Comparison of ENCODE assay signal across 37 cellular contexts in genomic region chr3:97994328-97994945, GRCh38. TPM values are rescaled to one million over a fixed set of nuclear protein-coding genes. Genes with fewer than 3 reads are reported as not detected.
"Had no signal": no experiment of that assay in that cellular context is flagged by ENCODE, and none has a peak within 500 bp of the region (broad histone marks: within the 10 kb centered on the region; RNA-seq: fewer than 3 reads in every experiment).

No MANE protein-coding gene starts in this region.

- H3K27ac Mint-ChIP-seq: activated CD4-positive, alpha-beta T cell treated with anti-CD3 and anti-CD28 coated beads for 36 hours; activated CD4-positive, alpha-beta T cell treated with anti-CD3 and anti-CD28 coated beads, Interleukin-2, amount 10 ng/mL, durations not matched to agents 7 days and 5 days; activated CD8-positive, alpha-beta T cell treated with anti-CD3 and anti-CD28 coated beads, Interleukin-2, amount 10 ng/mL, durations not matched to agents 7 days and 5 days; activated naive CD4-positive, alpha-beta T cell treated with anti-CD3 and anti-CD28 coated beads, Interleukin-2, amount 50 U/mL, for 24 hours; activated naive CD8-positive, alpha-beta T cell treated with anti-CD3 and anti-CD28 coated beads, Interleukin-2, amount 10 ng/mL, durations not matched to agents 7 days and 5 days; activated T-cell treated with anti-CD3 and anti-CD28 coated beads, Interleukin-2, amount 50 U/mL, for 24 hours; activated T-helper 2 cell treated with anti-CD3 and anti-CD28 coated beads, Interferon-gamma antibody, Interleukin-2, Interleukin-4, amounts not matched to agents 10 μg/mL and 5 μg/mL and 100 μg/mL, durations not matched to agents 14 hours and 24 hours and 36 hours; T-helper 2 cell treated with Interferon-gamma antibody and Interleukin-4, amounts not matched to agents 5 μg/mL and 100 μg/mL, for 36 hours had no signal

- H2AFZ ChIP-seq: PC-9 had no signal

- H3K4me3 ChIP-seq: ascending aorta, cardiac muscle cell, PC-9 had no signal

- FAIRE-seq: RCC 7860, TTC549 had no signal

- H3K36me3 Mint-ChIP-seq: activated naive CD4-positive, alpha-beta T cell treated with anti-CD3 and anti-CD28 coated beads, Interleukin-2, amount 50 U/mL, for 24 hours; activated naive CD8-positive, alpha-beta T cell treated with anti-CD3 and anti-CD28 coated beads, Interleukin-2, amount 10 ng/mL, durations not matched to agents 7 days and 5 days; WTC11 had no signal

- H3K9me3 ChIP-seq: ascending aorta had no signal

- H3K27me3 ChIP-seq: ascending aorta, cardiac muscle cell had no signal

- H3K4me2 ChIP-seq: PC-9 had no signal

- H3K9me3 Mint-ChIP-seq: activated naive CD4-positive, alpha-beta T cell treated with anti-CD3 and anti-CD28 coated beads, Interleukin-2, amount 50 U/mL, for 24 hours; activated naive CD8-positive, alpha-beta T cell treated with anti-CD3 and anti-CD28 coated beads, Interleukin-2, amount 10 ng/mL, durations not matched to agents 7 days and 5 days; activated T-cell treated with anti-CD3 and anti-CD28 coated beads, Interleukin-2, amount 50 U/mL, for 24 hours; activated T-helper 2 cell treated with anti-CD3 and anti-CD28 coated beads, Interferon-gamma antibody, Interleukin-2, Interleukin-4, amounts not matched to agents 10 μg/mL and 5 μg/mL and 100 μg/mL, durations not matched to agents 14 hours and 24 hours and 36 hours; central memory CD8-positive, alpha-beta T cell; WTC11 had no signal

- H3K27me3 Mint-ChIP-seq: activated CD4-positive, alpha-beta T cell treated with anti-CD3 and anti-CD28 coated beads, Interleukin-2, amount 10 ng/mL, durations not matched to agents 7 days and 5 days; activated naive CD4-positive, alpha-beta T cell treated with anti-CD3 and anti-CD28 coated beads, Interleukin-2, amount 50 U/mL, for 24 hours; activated T-cell treated with anti-CD3 and anti-CD28 coated beads, Interleukin-2, amount 50 U/mL, for 24 hours had no signal

- H3K4me1 ChIP-seq: ascending aorta had no signal

- H3K4me3 Mint-ChIP-seq: activated CD4-positive, alpha-beta T cell treated with anti-CD3 and anti-CD28 coated beads for 36 hours; activated CD4-positive, alpha-beta T cell treated with anti-CD3 and anti-CD28 coated beads, Interleukin-2, amount 10 ng/mL, durations not matched to agents 7 days and 5 days; activated CD8-positive, alpha-beta T cell treated with anti-CD3 and anti-CD28 coated beads, Interleukin-2, amount 10 ng/mL, durations not matched to agents 7 days and 5 days; activated naive CD4-positive, alpha-beta T cell treated with anti-CD3 and anti-CD28 coated beads, Interleukin-2, amount 50 U/mL, for 24 hours; activated naive CD8-positive, alpha-beta T cell treated with anti-CD3 and anti-CD28 coated beads, Interleukin-2, amount 10 ng/mL, durations not matched to agents 7 days and 5 days; activated T-cell treated with anti-CD3 and anti-CD28 coated beads, Interleukin-2, amount 50 U/mL, for 24 hours; central memory CD8-positive, alpha-beta T cell; T-helper 2 cell treated with Interferon-gamma antibody and Interleukin-4, amounts not matched to agents 5 μg/mL and 100 μg/mL, for 36 hours; WTC11 had no signal

- DNase-seq: activated CD4-positive, alpha-beta T cell treated with anti-CD3 and anti-CD28 coated beads for 36 hours; activated CD4-positive, alpha-beta T cell treated with anti-CD3 and anti-CD28 coated beads, Interleukin-2, amount 10 ng/mL, durations not matched to agents 7 days and 5 days; activated CD4-positive, alpha-beta T cell treated with anti-CD3 and anti-CD28 coated beads, Interleukin-2, amount 50 U/mL, for 48 hours; activated CD8-positive, alpha-beta T cell treated with anti-CD3 and anti-CD28 coated beads, Interleukin-2, amount 10 ng/mL, durations not matched to agents 7 days and 5 days; activated gamma-delta T cell; activated naive CD4-positive, alpha-beta T cell treated with Interleukin-2 at 50 U/mL for 16 hours; activated naive CD8-positive, alpha-beta T cell treated with anti-CD3 and anti-CD28 coated beads, Interleukin-2, amount 10 ng/mL, durations not matched to agents 7 days and 5 days; activated T-cell treated with anti-CD3 and anti-CD28 coated beads, Interleukin-2, amount 50 U/mL, for 24 hours; amygdala; Kasumi-1; MM.1S; MV-4-11; NCI-H1092 treated with DMSO at 0.1 percent for 48 hours; NCI-H187; NCI-H2171 treated with DMSO at 0.1 percent for 48 hours; NCI-H2227 treated with DMSO at 0.1 percent for 48 hours; NCI-H446 treated with DMSO at 0.1 percent for 48 hours; NCI-H524; NCI-H82; NK-92 treated with Interleukin-12 subunit alpha and Interleukin-12 subunit beta, amount 100 ng/mL, for 24 hours; PC-9; Right ventricle myocardium superior; SW 1271 had no signal

- H3K36me3 ChIP-seq: ascending aorta, cardiac muscle cell had no signal

- H3K27ac ChIP-seq: ascending aorta, cardiac muscle cell, PC-9, RWPE1 had no signal

- ATAC-seq: activated CD4-positive, alpha-beta T cell treated with anti-CD3 and anti-CD28 coated beads for 36 hours; activated CD4-positive, CD25-positive, alpha-beta regulatory T cell treated with anti-CD3 and anti-CD28 coated beads, Interleukin-2, amount 50 U/mL, for 24 hours; activated CD8-positive, alpha-beta T cell treated with anti-CD3 and anti-CD28 coated beads, Interleukin-2, amount 10 ng/mL, durations not matched to agents 7 days and 5 days had no signal

RNA-seq across cellular contexts. Expression of gene GABRR3, which starts 40.7 kb away (rescaled TPM):
- total RNA-seq: activated CD4-positive, alpha-beta T cell treated with anti-CD3 and anti-CD28 coated beads for 36 hours; activated CD4-positive, alpha-beta T cell treated with anti-CD3 and anti-CD28 coated beads, Interleukin-2, amount 10 ng/mL, durations not matched to agents 7 days and 5 days; activated CD8-positive, alpha-beta T cell treated with anti-CD3 and anti-CD28 coated beads, Interleukin-2, amount 10 ng/mL, durations not matched to agents 7 days and 5 days; activated naive CD8-positive, alpha-beta T cell treated with anti-CD3 and anti-CD28 coated beads, Interleukin-2, amount 10 ng/mL, durations not matched to agents 7 days and 5 days; activated T-helper 2 cell treated with anti-CD3 and anti-CD28 coated beads, Interferon-gamma antibody, Interleukin-2, Interleukin-4, amounts not matched to agents 10 μg/mL and 5 μg/mL and 100 μg/mL, durations not matched to agents 14 hours and 24 hours and 36 hours; ascending aorta; cardiac muscle cell; chondrocyte; PC-9; Right ventricle myocardium superior; T-helper 1 cell treated with Interleukin-12 subunit alpha and Interleukin-12 subunit beta and Interleukin-4 antibody, amounts not matched to agents 30 ng/mL and 1 ng/mL, for 36 hours; WTC11 had no signal
- polyA plus RNA-seq: adipose tissue, cardiac muscle cell had no signal
